18 cellular contexts compared by ENCODE assay signal in genomic region chr7:111041577-111041976, GRCh38. TPM values are rescaled to one million over a fixed set of nuclear protein-coding genes. Genes with fewer than 3 reads are reported as not detected.
DNase-seq lines count a peak whose midpoint lies in the region; ATAC-seq and TF ChIP-seq lines count a peak whose summit lies in the region.
"Had no signal": no experiment of that assay in that cellular context is flagged by ENCODE, and none has a peak within 500 bp of the region (broad histone marks: within the 10 kb centered on the region; RNA-seq: fewer than 3 reads in every experiment).

No MANE protein-coding gene starts in this region.

- in situ Hi-C loops in IMR-90 (cut with MboI; ENCODE audit: low sequenced_read_pairs), result no loop called here

- no peak for TF ChIP-seq CTCF in CD8-positive, alpha-beta T cell (IDR thresholded peaks at IDR 0.05)
- no peak for TF ChIP-seq CTCF in IMR-90 (conservative IDR thresholded peaks at IDR 0.05; ENCODE audit: low read depth, low read length)

- no peaks in the 10 kb centered on the region for H3K36me3 ChIP-seq in CD8-positive, alpha-beta T cell (ENCODE audit: insufficient read depth, low read length)
- H3K36me3 ChIP-seq in IMR-90 (ENCODE audit: control insufficient read depth, insufficient read depth, low read length), result no peaks in the 10 kb centered on the region

- H2BK20ac ChIP-seq in IMR-90 (ENCODE audit: low read depth, low read length), result no peak overlapping the region

- peak overlapping the region; percentile 13 for H3K4me3 Mint-ChIP-seq in CD8-positive, alpha-beta T cell
- H3K4me3 Mint-ChIP-seq in activated naive CD8-positive, alpha-beta T cell treated with anti-CD3 and anti-CD28 coated beads, Interleukin-2, amount 10 ng/mL, durations not matched to agents 7 days and 5 days, result peak overlapping the region; percentile 52
- H3K4me3 Mint-ChIP-seq: B cell, IgD-negative memory B cell, mesothelial cell of epicardium had no signal

- H3K79me1 ChIP-seq in IMR-90 (ENCODE audit: low read depth in 1 of 2, low read length in 2 of 2), result no peaks in the 10 kb centered on the region

- no peak overlapping the region for H4K5ac ChIP-seq in IMR-90 (ENCODE audit: low read depth, low read length)

- no peak overlapping the region for H2AK5ac ChIP-seq in IMR-90 (ENCODE audit: low read depth, low read length)

- no peak overlapping the region for H3K4me2 ChIP-seq in IMR-90 (ENCODE audit: low read depth, low read length)

- CTCF ChIA-PET in CD8-positive, alpha-beta T cell (lab: Charles Lee), result interaction anchor here (1.0 kb wide), 1 partner anchor 174 kb away, joined by 3 read pairs; no protein-coding TSS in a partner anchor
- CTCF ChIA-PET in IMR-90 (lab: Yijun Ruan, JAX), result interaction anchor here (1.0 kb wide), 1 partner anchor 12 kb away, joined by 3 read pairs; no protein-coding TSS in a partner anchor

- no peak overlapping the region for H3K9ac ChIP-seq in IMR-90 (ENCODE audit: low read depth, low read length)

- no peaks in the 10 kb centered on the region for H3K36me3 Mint-ChIP-seq in CD8-positive, alpha-beta T cell
- H3K36me3 Mint-ChIP-seq in activated naive CD8-positive, alpha-beta T cell treated with anti-CD3 and anti-CD28 coated beads, Interleukin-2, amount 10 ng/mL, durations not matched to agents 7 days and 5 days, result peaks cover 8% of the 10 kb centered on the region
- H3K36me3 Mint-ChIP-seq: IgD-negative memory B cell, mesothelial cell of epicardium had no signal

- peaks cover 17% of the 10 kb centered on the region for H3K4me1 Mint-ChIP-seq in CD8-positive, alpha-beta T cell (ENCODE audit: low read depth)
- peaks cover 17% of the 10 kb centered on the region for H3K4me1 Mint-ChIP-seq in activated naive CD8-positive, alpha-beta T cell treated with anti-CD3 and anti-CD28 coated beads, Interleukin-2, amount 10 ng/mL, durations not matched to agents 7 days and 5 days
- H3K4me1 Mint-ChIP-seq: B cell had no signal

- no peak for DNase-seq in CD8-positive, alpha-beta T cell
- DNase-seq in IMR-90 (peak; percentile 1), lung microvascular endothelial cell (ENCODE audit: low read depth in 2 of 2) (peak; percentile 17 to 50), NCI-H1436 treated with DMSO at 0.1 percent for 48 hours (lab: John Stamatoyannopoulos, UW) (no peak), DMS153 treated with DMSO at 0.1 percent for 48 hours (lab: John Stamatoyannopoulos, UW; ENCODE audit: unreplicated experiment) (no peak), NAMALWA (ENCODE audit: low spot score) (no peak)
- no peak for DNase-seq in activated naive CD8-positive, alpha-beta T cell treated with anti-CD3 and anti-CD28 coated beads, Interleukin-2, amount 10 ng/mL, durations not matched to agents 7 days and 5 days
- DNase-seq: DMS79 treated with DMSO at 0.1 percent for 48 hours, GOT3, NCI-H1092 treated with DMSO at 0.1 percent for 48 hours, NCI-H345, occipital lobe, small intestine had no signal

- no peaks in the 10 kb centered on the region for H3K27me3 Mint-ChIP-seq in CD8-positive, alpha-beta T cell (ENCODE audit: low read depth)
- H3K27me3 Mint-ChIP-seq in activated naive CD8-positive, alpha-beta T cell treated with anti-CD3 and anti-CD28 coated beads, Interleukin-2, amount 10 ng/mL, durations not matched to agents 7 days and 5 days, result no peaks in the 10 kb centered on the region
- H3K27me3 Mint-ChIP-seq: B cell, IgD-negative memory B cell had no signal

- H3K23ac ChIP-seq in IMR-90 (ENCODE audit: low read depth, low read length), result no peak overlapping the region

- intact Hi-C loops in CD8-positive, alpha-beta T cell (cut with DNase I, micrococcal nuclease), result no loop called here
- intact Hi-C loops in IMR-90 (cut with micrococcal nuclease), result no loop called here

- TF ChIP-seq POLR2A in IMR-90 (IDR thresholded peaks at IDR 0.05; ENCODE audit: low read depth, low read length), result no peak

- no peak overlapping the region for H2AK9ac ChIP-seq in IMR-90 (replicated peaks; ENCODE audit: low read depth, low read length, poor library complexity)

- BruUV-seq in IMR-90 (replicated peaks; lab: Mats Ljungman, UMichigan), result no TSS peak

- H3K27me3 ChIP-seq in CD8-positive, alpha-beta T cell (ENCODE audit: insufficient read depth, low read length), result no peaks in the 10 kb centered on the region
- H3K27me3 ChIP-seq in IMR-90 (ENCODE audit: control insufficient read depth, insufficient read depth, low read length), result no peaks in the 10 kb centered on the region

- no peak overlapping the region for H4K8ac ChIP-seq in IMR-90 (ENCODE audit: low read depth in 2 of 2, low read length in 2 of 2)

- dilution Hi-C loops in IMR-90 (cut with HindIII; ENCODE audit: low sequenced_read_pairs, unreplicated experiment), result no loop called here

- no peaks in the 10 kb centered on the region for H3K9me3 ChIP-seq in CD8-positive, alpha-beta T cell (ENCODE audit: low read length)
- no peaks in the 10 kb centered on the region for H3K9me3 ChIP-seq in IMR-90 (ENCODE audit: control insufficient read depth, insufficient read depth, low read length)

- no peak overlapping the region for H4K91ac ChIP-seq in IMR-90 (ENCODE audit: insufficient read depth, low read depth, low read length)

- no peak overlapping the region for H2BK5ac ChIP-seq in IMR-90 (ENCODE audit: low read depth, low read length, poor library complexity, severe bottlenecking)

- no peak overlapping the region for H3K4ac ChIP-seq in IMR-90 (ENCODE audit: low read depth, low read length)

- H3K27ac ChIP-seq in CD8-positive, alpha-beta T cell (ENCODE audit: low read depth, low read length), result no peak overlapping the region
- no peak overlapping the region for H3K27ac ChIP-seq in IMR-90 (ENCODE audit: insufficient read depth, low read length)
- H3K27ac ChIP-seq: VCaP had no signal

- no peak overlapping the region for H2BK15ac ChIP-seq in IMR-90 (ENCODE audit: low read depth, low read length)

- no CpG with 5 or more reads among the region's 2 CpGs for WGBS in IMR-90 (ENCODE audit: extremely low coverage in 2 of 2, insufficient read length in 1 of 2), 2 experiments

- no peaks in the 10 kb centered on the region for H3K9me3 Mint-ChIP-seq in CD8-positive, alpha-beta T cell
- no peaks in the 10 kb centered on the region for H3K9me3 Mint-ChIP-seq in activated naive CD8-positive, alpha-beta T cell treated with anti-CD3 and anti-CD28 coated beads, Interleukin-2, amount 10 ng/mL, durations not matched to agents 7 days and 5 days
- H3K9me3 Mint-ChIP-seq: IgD-negative memory B cell, mesothelial cell of epicardium had no signal

- H3K4me3 ChIP-seq in CD8-positive, alpha-beta T cell (ENCODE audit: low read depth, low read length), result no peak overlapping the region
- no peak overlapping the region for H3K4me3 ChIP-seq in IMR-90 (ENCODE audit: insufficient read depth, low read depth, low read length)

- TF ChIP-seq RAD21 in IMR-90 (IDR thresholded peaks at IDR 0.05; ENCODE audit: low read length), result no peak

- H2BK120ac ChIP-seq in IMR-90 (ENCODE audit: low read depth, low read length), result no peak overlapping the region

- H3K18ac ChIP-seq in IMR-90 (ENCODE audit: low read depth, low read length), result no peak overlapping the region

- POLR2A ChIA-PET in CD8-positive, alpha-beta T cell (lab: Charles Lee), result interaction anchor here (1.0 kb wide), 1 partner anchor 17 kb away, joined by 3 read pairs; no protein-coding TSS in a partner anchor
- POLR2A ChIA-PET in IMR-90 (lab: Charles Lee; ENCODE audit: unreplicated experiment), result no interaction called here
- POLR2A ChIA-PET in activated naive CD8-positive, alpha-beta T cell treated with anti-CD3 and anti-CD28 coated beads, Interleukin-2, amount 10 ng/mL, durations not matched to agents 7 days and 5 days (lab: Charles Lee), result interaction anchor here (0.6 to 1.0 kb wide), 3 partner anchors 12 to 83 kb away, joined by 3 read pairs; no protein-coding TSS in a partner anchor

- H3K14ac ChIP-seq in IMR-90 (replicated peaks; ENCODE audit: low read depth, low read length), result no peak overlapping the region

- H3K27ac Mint-ChIP-seq in CD8-positive, alpha-beta T cell, result peak overlapping the region; percentile 52
- H3K27ac Mint-ChIP-seq in activated naive CD8-positive, alpha-beta T cell treated with anti-CD3 and anti-CD28 coated beads, Interleukin-2, amount 10 ng/mL, durations not matched to agents 7 days and 5 days, result peak overlapping the region; percentile 80
- H3K27ac Mint-ChIP-seq: B cell, IgD-negative memory B cell, mesothelial cell of epicardium had no signal

- no peak overlapping the region for H3K56ac ChIP-seq in IMR-90 (ENCODE audit: extremely low read depth, insufficient read depth, low read length)

- peaks cover 6% of the 10 kb centered on the region for H3K4me1 ChIP-seq in CD8-positive, alpha-beta T cell (ENCODE audit: insufficient read depth, low read length)
- H3K4me1 ChIP-seq in IMR-90 (ENCODE audit: control insufficient read depth, insufficient read depth, low read length), result no peaks in the 10 kb centered on the region

- H3K9me1 ChIP-seq in IMR-90 (ENCODE audit: insufficient read depth, low read length), result no peaks in the 10 kb centered on the region

- no peaks in the 10 kb centered on the region for H4K20me1 ChIP-seq in IMR-90 (ENCODE audit: insufficient read depth, low read length)

- peak; percentile 58 for ATAC-seq in CD8-positive, alpha-beta T cell
- no peak for ATAC-seq in IMR-90 (ENCODE audit: low read depth)
- peak; percentile 76 for ATAC-seq in activated naive CD8-positive, alpha-beta T cell treated with anti-CD3 and anti-CD28 coated beads, Interleukin-2, amount 10 ng/mL, durations not matched to agents 7 days and 5 days (ENCODE audit: low read depth)
- no peak for ATAC-seq in HG02870 (IDR thresholded peaks at IDR 0.05; ENCODE audit: unreplicated experiment)

- no peak overlapping the region for H2AFZ ChIP-seq in IMR-90 (replicated peaks; ENCODE audit: low read length, poor library complexity)

TF ChIP-seq in IMR-90, 13 proteins besides CTCF, POLR2A, EP300 and RAD21 (continues in another document):
- TF ChIP-seq MXI1 (IDR thresholded peaks at IDR 0.05; ENCODE audit: borderline replicate concordance, low read depth, low read length) (no peak), MAZ (IDR thresholded peaks at IDR 0.05; ENCODE audit: borderline replicate concordance, low read depth, low read length) (no peak), FOS (IDR thresholded peaks at IDR 0.05; ENCODE audit: low read depth, low read length) (no peak), RCOR1 (IDR thresholded peaks at IDR 0.05; ENCODE audit: insufficient replicate concordance, low read length) (no peak), MAFK (IDR thresholded peaks at IDR 0.05; ENCODE audit: low read depth, low read length) (no peak), RFX5 (IDR thresholded peaks at IDR 0.05; ENCODE audit: low read depth, low read length) (no peak), SMC3 (IDR thresholded peaks at IDR 0.05; ENCODE audit: low read depth, low read length) (no peak), BHLHE40 (IDR thresholded peaks at IDR 0.05; ENCODE audit: low read depth, low read length) (no peak)

RNA-seq across cellular contexts. Expression of gene LRRN3, which starts 49.4 kb away (rescaled TPM):
- 1 to 10 TPM; 8.4 to 9.0 TPM for total RNA-seq in CD8-positive, alpha-beta T cell
- 15.2 and 15.8 TPM in 2 replicates for total RNA-seq in IMR-90 (2012; rRNA removed)
- polyA plus RNA-seq in IMR-90 (2012; rRNA removed), result 6.1 and 6.9 TPM in 2 replicates
- polyA plus RNA-seq in IMR-90 (2012; cell fraction: cytosol; rRNA removed), result 1.1 and 1.3 TPM in 2 replicates
- polyA plus RNA-seq in IMR-90 (2012; cell fraction: nucleus; rRNA removed; ENCODE audit: low replicate concordance), result 0.35 and 2.8 TPM in 2 replicates
- 100 to 1,000 TPM; 187 to 193 TPM for total RNA-seq in activated naive CD8-positive, alpha-beta T cell treated with anti-CD3 and anti-CD28 coated beads, Interleukin-2, amount 10 ng/mL, durations not matched to agents 7 days and 5 days
- total RNA-seq in lung microvascular endothelial cell, result not detected in 2 replicates

Comparison
In these comparisons a context has a peak if more than half of its experiments do, and no peak if none do; other contexts are left out.
1. ATAC-seq: peak in CD8-positive, alpha-beta T cell (single experiment) and activated naive CD8-positive, alpha-beta T cell treated with anti-CD3 and anti-CD28 coated beads, Interleukin-2, amount 10 ng/mL, durations not matched to agents 7 days and 5 days (single experiment); none in IMR-90 (single experiment) and HG02870 (single experiment).
2. DNase-seq: peak in IMR-90 (single experiment) and lung microvascular endothelial cell (2 of 2); none in CD8-positive, alpha-beta T cell (0 of 7), activated naive CD8-positive, alpha-beta T cell treated with anti-CD3 and anti-CD28 coated beads, Interleukin-2, amount 10 ng/mL, durations not matched to agents 7 days and 5 days (single experiment), NCI-H1436 treated with DMSO at 0.1 percent for 48 hours (single experiment), DMS153 treated with DMSO at 0.1 percent for 48 hours (single experiment) and NAMALWA (single experiment).
3. RNA of gene LRRN3, which starts 49.4 kb away (total RNA-seq): 187 to 193 TPM in activated naive CD8-positive, alpha-beta T cell treated with anti-CD3 and anti-CD28 coated beads, Interleukin-2, amount 10 ng/mL, durations not matched to agents 7 days and 5 days; 15.2 to 15.8 TPM in IMR-90, 8.4 to 9.0 TPM in CD8-positive, alpha-beta T cell and not detected in lung microvascular endothelial cell; every median in the first group is over 10 times any median in the second.